ENCODE assay signal across 9 cellular contexts in the genomic region with DNA sequence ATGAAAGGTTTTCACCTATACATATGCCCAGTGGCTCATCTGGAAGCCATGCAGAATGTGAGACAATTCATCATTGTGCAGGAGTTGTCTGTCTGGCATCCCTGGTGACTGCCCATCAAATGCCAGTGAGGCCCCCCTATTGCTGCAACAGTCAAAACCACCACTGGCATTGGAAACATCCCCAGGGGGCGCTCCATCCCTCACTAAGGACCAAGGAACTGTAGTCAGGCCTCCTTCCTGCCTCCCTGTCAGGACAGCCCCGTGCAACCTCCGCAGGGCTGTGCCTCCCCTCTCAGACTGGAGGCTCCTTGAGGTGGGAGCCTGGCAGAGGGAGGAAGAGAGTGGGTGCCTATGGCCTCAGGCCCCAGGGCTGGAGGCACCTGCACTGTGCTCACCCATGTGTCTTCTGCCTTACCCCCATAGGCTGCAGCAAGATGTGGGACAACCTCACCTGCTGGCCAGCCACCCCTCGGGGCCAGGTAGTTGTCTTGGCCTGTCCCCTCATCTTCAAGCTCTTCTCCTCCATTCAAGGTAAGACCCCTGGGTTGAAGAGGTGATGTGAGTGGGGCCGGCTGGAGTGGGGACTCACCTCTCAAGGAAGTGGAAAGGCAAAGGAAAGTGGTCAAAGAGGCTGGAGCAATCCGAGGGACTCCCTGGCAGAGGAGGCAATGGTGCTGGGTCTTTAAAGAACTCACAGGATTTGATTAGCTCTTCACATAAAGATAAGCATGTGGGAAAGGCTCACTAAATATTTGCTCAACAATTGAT. TPM values are rescaled to one million over a fixed set of nuclear protein-coding genes. Genes with fewer than 3 reads are reported as not detected.
DNase-seq lines count a peak whose midpoint lies in the region; ATAC-seq and TF ChIP-seq lines count a peak whose summit lies in the region.
"Had no signal": no experiment of that assay in that cellular context is flagged by ENCODE, and none has a peak within 500 bp of the region (broad histone marks: within the 10 kb centered on the region; RNA-seq: fewer than 3 reads in every experiment).

No MANE protein-coding gene starts in this region.

- no peak overlapping the region for H3K27ac ChIP-seq in right atrium auricular region
- no peak overlapping the region for H3K27ac ChIP-seq in SJCRH30

- peak; percentile 58 for DNase-seq in Right ventricle myocardium superior
- no peak for DNase-seq in right atrium auricular region (ENCODE audit: low spot score)
- DNase-seq in SJCRH30: peak; percentile 8 to 20
- DNase-seq in cardiac fibroblast (ENCODE audit: low read depth in 2 of 2): no peak
- DNase-seq in stimulated activated CD8-positive, alpha-beta memory T cell treated with anti-CD3 and anti-CD28 coated beads, Interleukin-4, amount 100 ng/mL, for 48 hours: peak; percentile 63
- DNase-seq in NCI-H2196 treated with DMSO at 0.1 percent for 48 hours (lab: John Stamatoyannopoulos, UW; ENCODE audit: unreplicated experiment): no peak
- DNase-seq in DMS79 (lab: John Stamatoyannopoulos, UW): no peak
- DNase-seq in activated CD4-positive, CD25-positive, alpha-beta regulatory T cell treated with anti-CD3 and anti-CD28 coated beads, Interleukin-2, amount 50 U/mL, for 72 hours: no peak
- DNase-seq: NCI-H1436 had no signal

- no peaks in the 10 kb centered on the region for H3K9me3 ChIP-seq in right atrium auricular region
- no peaks in the 10 kb centered on the region for H3K9me3 ChIP-seq in SJCRH30 (replicated peaks)

- TF ChIP-seq CTCF in right atrium auricular region (IDR thresholded peaks at IDR 0.05): peak in 1 of 2 donors; percentile 24
- TF ChIP-seq CTCF in cardiac fibroblast (IDR thresholded peaks at IDR 0.05; ENCODE audit: low read depth, low read length): peak; percentile 10

- H3K36me3 ChIP-seq in right atrium auricular region (no peaks in the 10 kb centered on the region), SJCRH30 (no peaks in the 10 kb centered on the region)

- intact Hi-C loops in Right ventricle myocardium superior (cut with DNase I): no loop called here

- H3K4me1 ChIP-seq in right atrium auricular region (peaks cover 0 to 34% of the 10 kb centered on the region in 2 donors), SJCRH30 (no peaks in the 10 kb centered on the region)

- H3K27me3 ChIP-seq in right atrium auricular region: no peaks in the 10 kb centered on the region
- H3K27me3 ChIP-seq in SJCRH30: no peaks in the 10 kb centered on the region

- ATAC-seq in Right ventricle myocardium superior (ENCODE audit: poor library complexity): no peak

- H3K4me3 ChIP-seq in right atrium auricular region: no peak overlapping the region
- no peak overlapping the region for H3K4me3 ChIP-seq in SJCRH30
- H3K4me3 ChIP-seq in cardiac fibroblast (replicated peaks in 1 of 2; ENCODE audit: low read depth in 2 of 2, low read length in 2 of 2): no peak overlapping the region

RNA-seq across cellular contexts. Expression of a gene that starts 16.5 kb away (rescaled TPM):
- total RNA-seq in Right ventricle myocardium superior (3.4 TPM), right atrium auricular region (10 to 100 TPM in 1 of 2 donors, 1 to 10 TPM in 1; 6.2 to 21.0 TPM)
- total RNA-seq in SJCRH30 (2014; rRNA removed; shearing (Covaris generic)): not detected in 2 replicates

Comparison
In these comparisons a context has a peak if more than half of its experiments do, and no peak if none do; other contexts are left out.
1. DNase-seq: peak in Right ventricle myocardium superior (single experiment), SJCRH30 (2 of 2) and stimulated activated CD8-positive, alpha-beta memory T cell treated with anti-CD3 and anti-CD28 coated beads, Interleukin-4, amount 100 ng/mL, for 48 hours (single experiment); none in right atrium auricular region (single experiment), cardiac fibroblast (0 of 2), NCI-H2196 treated with DMSO at 0.1 percent for 48 hours (single experiment), DMS79 (single experiment) and activated CD4-positive, CD25-positive, alpha-beta regulatory T cell treated with anti-CD3 and anti-CD28 coated beads, Interleukin-2, amount 50 U/mL, for 72 hours (single experiment).